In genomic region chr7:90720970-90721768, GRCh38 we compare ENCODE assay signal across 9 cellular contexts.
A peak's percentile ranks its signal among the peaks of the same experiment; 100 is the strongest.
DNase-seq lines count a peak whose midpoint lies in the region; ATAC-seq and TF ChIP-seq lines count a peak whose summit lies in the region.
"Had no signal": no experiment of that assay in that cellular context is flagged by ENCODE, and none has a peak within 500 bp of the region (broad histone marks: within the 10 kb centered on the region; RNA-seq: fewer than 3 reads in every experiment).

No MANE protein-coding gene starts in this region.

- no peak overlapping the region for H3K4me3 ChIP-seq in AG10803 (ENCODE audit: low read length)
- H3K4me3 ChIP-seq in colonic mucosa, result no peak overlapping the region

- no peak for TF ChIP-seq CTCF in AG10803 (conservative IDR thresholded peaks at IDR 0.05; ENCODE audit: low read length)
- no peak for TF ChIP-seq CTCF in colonic mucosa (IDR thresholded peaks at IDR 0.05)

- no peak overlapping the region for H3K9ac ChIP-seq in colonic mucosa (ENCODE audit: low read depth in 2 of 2, low read length in 2 of 2)

- DNase-seq in AG10803 (ENCODE audit: low read depth), result peak; percentile 91
- peak; percentile 61 for DNase-seq in colonic mucosa
- peak; percentile 52 for DNase-seq in medulla oblongata (ENCODE audit: extremely low spot score)
- DNase-seq in substantia nigra (lab: John Stamatoyannopoulos, UW), result no peak
- DNase-seq in germinal center (ENCODE audit: low spot score), result no peak
- no peak for DNase-seq in NCI-H1417 treated with DMSO at 0.1 percent for 48 hours (lab: John Stamatoyannopoulos, UW)
- no peak for DNase-seq in anterior cingulate cortex (lab: John Stamatoyannopoulos, UW)
- DNase-seq: stimulated activated CD4-positive, alpha-beta T cell treated with anti-CD3 and anti-CD28 coated beads, Interleukin-2, amount 100 ng/mL, for 24 hours had no signal

- intact Hi-C loops in colonic mucosa (cut with DNase I), result no loop called here

- H3K27ac ChIP-seq in colonic mucosa (peak overlapping the region; percentile 10), substantia nigra (ENCODE audit: low read depth, low read length, poor library complexity, severe bottlenecking) (no peak overlapping the region)

- peak; percentile 47 for ATAC-seq in HG03520 (IDR thresholded peaks at IDR 0.05; ENCODE audit: unreplicated experiment)

- no peaks in the 10 kb centered on the region for H3K27me3 ChIP-seq in colonic mucosa

- H3K36me3 ChIP-seq in colonic mucosa, result no peaks in the 10 kb centered on the region

- H3K4me1 ChIP-seq in colonic mucosa, result peaks cover 6% of the 10 kb centered on the region

- H3K9me3 ChIP-seq in colonic mucosa, result no peaks in the 10 kb centered on the region

Comparison
In these comparisons a context has a peak if more than half of its experiments do, and no peak if none do; other contexts are left out.
1. DNase-seq: peak in AG10803 (single experiment), colonic mucosa (single experiment) and medulla oblongata (single experiment); none in substantia nigra (0 of 49), germinal center (single experiment), NCI-H1417 treated with DMSO at 0.1 percent for 48 hours (single experiment) and anterior cingulate cortex (0 of 58).